Comparison of ENCODE assay signal across 1 cellular context in the genomic region with DNA sequence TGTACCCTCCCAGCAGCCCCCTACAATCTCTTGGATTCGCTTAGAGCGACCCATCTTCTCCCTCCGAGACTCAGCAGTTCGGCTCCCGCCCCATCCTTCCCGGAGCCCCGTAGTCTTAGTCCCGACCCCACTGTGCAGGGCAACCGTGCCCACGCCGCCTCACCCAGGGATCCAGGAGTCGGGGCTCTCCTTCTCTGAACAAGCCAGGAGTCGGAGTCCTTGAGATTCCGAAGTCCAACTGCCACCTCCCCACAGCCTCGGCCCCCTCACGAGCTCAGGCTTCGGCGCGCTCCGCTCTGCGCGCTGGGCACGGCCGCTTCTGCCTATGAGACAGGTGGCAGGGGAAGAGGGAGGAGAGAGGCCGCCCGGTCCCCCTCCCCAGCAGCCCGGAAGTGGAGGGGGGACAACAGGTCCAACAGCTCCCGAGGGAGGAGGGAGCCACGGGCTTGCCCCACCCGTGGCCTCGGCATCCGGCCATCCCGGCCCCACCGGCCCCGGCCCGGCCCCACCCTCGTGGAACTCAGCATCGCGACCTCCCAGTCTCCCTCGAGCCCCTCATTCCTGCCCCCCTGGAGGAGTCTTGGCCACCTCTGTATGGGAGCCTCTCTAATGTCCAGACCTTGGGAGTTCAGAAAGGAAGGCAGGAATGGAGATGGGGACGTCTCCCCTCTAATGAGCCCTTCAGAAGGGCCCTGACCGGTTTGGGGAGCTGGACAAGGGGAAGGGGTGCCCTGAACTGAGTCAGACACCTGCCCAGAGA.
TF ChIP-seq lines count a peak whose summit lies in the region.

A gene (minus strand): TSS at position 321 of the 760 bp plus-strand sequence. CDS start 628 bp downstream, outside the sequence.

TF ChIP-seq in HepG2, 621 proteins besides CTCF, POLR2A, EP300 and RAD21 (continued from another document and continues in another):
- TF ChIP-seq, protein P1, sequence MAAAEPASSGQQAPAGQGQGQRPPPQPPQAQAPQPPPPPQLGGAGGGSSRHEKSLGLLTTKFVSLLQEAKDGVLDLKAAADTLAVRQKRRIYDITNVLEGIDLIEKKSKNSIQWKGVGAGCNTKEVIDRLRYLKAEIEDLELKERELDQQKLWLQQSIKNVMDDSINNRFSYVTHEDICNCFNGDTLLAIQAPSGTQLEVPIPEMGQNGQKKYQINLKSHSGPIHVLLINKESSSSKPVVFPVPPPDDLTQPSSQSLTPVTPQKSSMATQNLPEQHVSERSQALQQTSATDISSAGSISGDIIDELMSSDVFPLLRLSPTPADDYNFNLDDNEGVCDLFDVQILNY (CRISPR knock-in tag; conservative IDR thresholded peaks at IDR 0.05) = no peak
- TF ChIP-seq, protein P2, sequence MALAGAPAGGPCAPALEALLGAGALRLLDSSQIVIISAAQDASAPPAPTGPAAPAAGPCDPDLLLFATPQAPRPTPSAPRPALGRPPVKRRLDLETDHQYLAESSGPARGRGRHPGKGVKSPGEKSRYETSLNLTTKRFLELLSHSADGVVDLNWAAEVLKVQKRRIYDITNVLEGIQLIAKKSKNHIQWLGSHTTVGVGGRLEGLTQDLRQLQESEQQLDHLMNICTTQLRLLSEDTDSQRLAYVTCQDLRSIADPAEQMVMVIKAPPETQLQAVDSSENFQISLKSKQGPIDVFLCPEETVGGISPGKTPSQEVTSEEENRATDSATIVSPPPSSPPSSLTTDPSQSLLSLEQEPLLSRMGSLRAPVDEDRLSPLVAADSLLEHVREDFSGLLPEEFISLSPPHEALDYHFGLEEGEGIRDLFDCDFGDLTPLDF (CRISPR knock-in tag; IDR thresholded peaks at IDR 0.05) = no peak
- no peak for TF ChIP-seq REL (CRISPR knock-in tag; conservative IDR thresholded peaks at IDR 0.05)
- TF ChIP-seq ZNF337 (CRISPR knock-in tag; IDR thresholded peaks at IDR 0.05; ENCODE audit: borderline replicate concordance, low read depth) = no peak
- no peak; the same call in 1 of the 2 replicates for TF ChIP-seq ARHGAP35 (CRISPR knock-in tag; IDR thresholded peaks at IDR 0.05; ENCODE audit: borderline replicate concordance)
- TF ChIP-seq, protein P3, sequence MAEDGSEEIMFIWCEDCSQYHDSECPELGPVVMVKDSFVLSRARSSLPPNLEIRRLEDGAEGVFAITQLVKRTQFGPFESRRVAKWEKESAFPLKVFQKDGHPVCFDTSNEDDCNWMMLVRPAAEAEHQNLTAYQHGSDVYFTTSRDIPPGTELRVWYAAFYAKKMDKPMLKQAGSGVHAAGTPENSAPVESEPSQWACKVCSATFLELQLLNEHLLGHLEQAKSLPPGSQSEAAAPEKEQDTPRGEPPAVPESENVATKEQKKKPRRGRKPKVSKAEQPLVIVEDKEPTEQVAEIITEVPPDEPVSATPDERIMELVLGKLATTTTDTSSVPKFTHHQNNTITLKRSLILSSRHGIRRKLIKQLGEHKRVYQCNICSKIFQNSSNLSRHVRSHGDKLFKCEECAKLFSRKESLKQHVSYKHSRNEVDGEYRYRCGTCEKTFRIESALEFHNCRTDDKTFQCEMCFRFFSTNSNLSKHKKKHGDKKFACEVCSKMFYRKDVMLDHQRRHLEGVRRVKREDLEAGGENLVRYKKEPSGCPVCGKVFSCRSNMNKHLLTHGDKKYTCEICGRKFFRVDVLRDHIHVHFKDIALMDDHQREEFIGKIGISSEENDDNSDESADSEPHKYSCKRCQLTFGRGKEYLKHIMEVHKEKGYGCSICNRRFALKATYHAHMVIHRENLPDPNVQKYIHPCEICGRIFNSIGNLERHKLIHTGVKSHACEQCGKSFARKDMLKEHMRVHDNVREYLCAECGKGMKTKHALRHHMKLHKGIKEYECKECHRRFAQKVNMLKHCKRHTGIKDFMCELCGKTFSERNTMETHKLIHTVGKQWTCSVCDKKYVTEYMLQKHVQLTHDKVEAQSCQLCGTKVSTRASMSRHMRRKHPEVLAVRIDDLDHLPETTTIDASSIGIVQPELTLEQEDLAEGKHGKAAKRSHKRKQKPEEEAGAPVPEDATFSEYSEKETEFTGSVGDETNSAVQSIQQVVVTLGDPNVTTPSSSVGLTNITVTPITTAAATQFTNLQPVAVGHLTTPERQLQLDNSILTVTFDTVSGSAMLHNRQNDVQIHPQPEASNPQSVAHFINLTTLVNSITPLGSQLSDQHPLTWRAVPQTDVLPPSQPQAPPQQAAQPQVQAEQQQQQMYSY (CRISPR knock-in tag; IDR thresholded peaks at IDR 0.05) = no peak
- TF ChIP-seq SMYD3 (CRISPR knock-in tag; IDR thresholded peaks at IDR 0.05) = no peak
- TF ChIP-seq, protein P4, sequence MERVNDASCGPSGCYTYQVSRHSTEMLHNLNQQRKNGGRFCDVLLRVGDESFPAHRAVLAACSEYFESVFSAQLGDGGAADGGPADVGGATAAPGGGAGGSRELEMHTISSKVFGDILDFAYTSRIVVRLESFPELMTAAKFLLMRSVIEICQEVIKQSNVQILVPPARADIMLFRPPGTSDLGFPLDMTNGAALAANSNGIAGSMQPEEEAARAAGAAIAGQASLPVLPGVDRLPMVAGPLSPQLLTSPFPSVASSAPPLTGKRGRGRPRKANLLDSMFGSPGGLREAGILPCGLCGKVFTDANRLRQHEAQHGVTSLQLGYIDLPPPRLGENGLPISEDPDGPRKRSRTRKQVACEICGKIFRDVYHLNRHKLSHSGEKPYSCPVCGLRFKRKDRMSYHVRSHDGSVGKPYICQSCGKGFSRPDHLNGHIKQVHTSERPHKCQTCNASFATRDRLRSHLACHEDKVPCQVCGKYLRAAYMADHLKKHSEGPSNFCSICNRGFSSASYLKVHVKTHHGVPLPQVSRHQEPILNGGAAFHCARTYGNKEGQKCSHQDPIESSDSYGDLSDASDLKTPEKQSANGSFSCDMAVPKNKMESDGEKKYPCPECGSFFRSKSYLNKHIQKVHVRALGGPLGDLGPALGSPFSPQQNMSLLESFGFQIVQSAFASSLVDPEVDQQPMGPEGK (CRISPR knock-in tag; IDR thresholded peaks at IDR 0.05) = peak; percentile 94; the same call in 1 of the 2 replicates
- no peak for TF ChIP-seq CC2D1A (CRISPR knock-in tag; IDR thresholded peaks at IDR 0.05)
- peak; percentile 70; the same call in 1 of the 2 replicates for TF ChIP-seq CHD4 (IDR thresholded peaks at IDR 0.05; ENCODE audit: borderline replicate concordance, low read length)
- TF ChIP-seq, protein P5, sequence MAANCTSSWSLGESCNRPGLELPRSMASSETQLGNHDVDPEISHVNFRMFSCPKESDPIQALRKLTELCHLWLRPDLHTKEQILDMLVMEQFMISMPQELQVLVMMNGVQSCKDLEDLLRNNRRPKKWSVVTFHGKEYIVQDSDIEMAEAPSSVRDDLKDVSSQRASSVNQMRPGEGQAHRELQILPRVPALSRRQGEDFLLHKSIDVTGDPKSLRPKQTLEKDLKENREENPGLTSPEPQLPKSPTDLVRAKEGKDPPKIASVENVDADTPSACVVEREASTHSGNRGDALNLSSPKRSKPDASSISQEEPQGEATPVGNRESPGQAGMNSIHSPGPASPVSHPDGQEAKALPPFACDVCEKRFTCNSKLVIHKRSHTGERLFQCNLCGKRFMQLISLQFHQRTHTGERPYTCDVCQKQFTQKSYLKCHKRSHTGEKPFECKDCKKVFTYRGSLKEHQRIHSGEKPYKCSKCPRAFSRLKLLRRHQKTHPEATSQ (CRISPR knock-in tag; IDR thresholded peaks at IDR 0.05; ENCODE audit: borderline replicate concordance) = no peak
- no peak for TF ChIP-seq KLF9 (CRISPR knock-in tag; IDR thresholded peaks at IDR 0.05; ENCODE audit: low read depth)
- TF ChIP-seq PLRG1 (conservative IDR thresholded peaks at IDR 0.05) = no peak
- TF ChIP-seq RFX5 (IDR thresholded peaks at IDR 0.05; ENCODE audit: low read depth, low read length) = no peak
- TF ChIP-seq, protein P6, sequence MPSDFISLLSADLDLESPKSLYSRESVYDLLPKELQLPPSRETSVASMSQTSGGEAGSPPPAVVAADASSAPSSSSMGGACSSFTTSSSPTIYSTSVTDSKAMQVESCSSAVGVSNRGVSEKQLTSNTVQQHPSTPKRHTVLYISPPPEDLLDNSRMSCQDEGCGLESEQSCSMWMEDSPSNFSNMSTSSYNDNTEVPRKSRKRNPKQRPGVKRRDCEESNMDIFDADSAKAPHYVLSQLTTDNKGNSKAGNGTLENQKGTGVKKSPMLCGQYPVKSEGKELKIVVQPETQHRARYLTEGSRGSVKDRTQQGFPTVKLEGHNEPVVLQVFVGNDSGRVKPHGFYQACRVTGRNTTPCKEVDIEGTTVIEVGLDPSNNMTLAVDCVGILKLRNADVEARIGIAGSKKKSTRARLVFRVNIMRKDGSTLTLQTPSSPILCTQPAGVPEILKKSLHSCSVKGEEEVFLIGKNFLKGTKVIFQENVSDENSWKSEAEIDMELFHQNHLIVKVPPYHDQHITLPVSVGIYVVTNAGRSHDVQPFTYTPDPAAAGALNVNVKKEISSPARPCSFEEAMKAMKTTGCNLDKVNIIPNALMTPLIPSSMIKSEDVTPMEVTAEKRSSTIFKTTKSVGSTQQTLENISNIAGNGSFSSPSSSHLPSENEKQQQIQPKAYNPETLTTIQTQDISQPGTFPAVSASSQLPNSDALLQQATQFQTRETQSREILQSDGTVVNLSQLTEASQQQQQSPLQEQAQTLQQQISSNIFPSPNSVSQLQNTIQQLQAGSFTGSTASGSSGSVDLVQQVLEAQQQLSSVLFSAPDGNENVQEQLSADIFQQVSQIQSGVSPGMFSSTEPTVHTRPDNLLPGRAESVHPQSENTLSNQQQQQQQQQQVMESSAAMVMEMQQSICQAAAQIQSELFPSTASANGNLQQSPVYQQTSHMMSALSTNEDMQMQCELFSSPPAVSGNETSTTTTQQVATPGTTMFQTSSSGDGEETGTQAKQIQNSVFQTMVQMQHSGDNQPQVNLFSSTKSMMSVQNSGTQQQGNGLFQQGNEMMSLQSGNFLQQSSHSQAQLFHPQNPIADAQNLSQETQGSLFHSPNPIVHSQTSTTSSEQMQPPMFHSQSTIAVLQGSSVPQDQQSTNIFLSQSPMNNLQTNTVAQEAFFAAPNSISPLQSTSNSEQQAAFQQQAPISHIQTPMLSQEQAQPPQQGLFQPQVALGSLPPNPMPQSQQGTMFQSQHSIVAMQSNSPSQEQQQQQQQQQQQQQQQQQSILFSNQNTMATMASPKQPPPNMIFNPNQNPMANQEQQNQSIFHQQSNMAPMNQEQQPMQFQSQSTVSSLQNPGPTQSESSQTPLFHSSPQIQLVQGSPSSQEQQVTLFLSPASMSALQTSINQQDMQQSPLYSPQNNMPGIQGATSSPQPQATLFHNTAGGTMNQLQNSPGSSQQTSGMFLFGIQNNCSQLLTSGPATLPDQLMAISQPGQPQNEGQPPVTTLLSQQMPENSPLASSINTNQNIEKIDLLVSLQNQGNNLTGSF (CRISPR knock-in tag; IDR thresholded peaks at IDR 0.05) = no peak
- peak; percentile 79 for TF ChIP-seq ELF1 (CRISPR knock-in tag; IDR thresholded peaks at IDR 0.05)
- TF ChIP-seq SMARCE1 (IDR thresholded peaks at IDR 0.05; ENCODE audit: borderline replicate concordance) = no peak
- TF ChIP-seq, protein P7, sequence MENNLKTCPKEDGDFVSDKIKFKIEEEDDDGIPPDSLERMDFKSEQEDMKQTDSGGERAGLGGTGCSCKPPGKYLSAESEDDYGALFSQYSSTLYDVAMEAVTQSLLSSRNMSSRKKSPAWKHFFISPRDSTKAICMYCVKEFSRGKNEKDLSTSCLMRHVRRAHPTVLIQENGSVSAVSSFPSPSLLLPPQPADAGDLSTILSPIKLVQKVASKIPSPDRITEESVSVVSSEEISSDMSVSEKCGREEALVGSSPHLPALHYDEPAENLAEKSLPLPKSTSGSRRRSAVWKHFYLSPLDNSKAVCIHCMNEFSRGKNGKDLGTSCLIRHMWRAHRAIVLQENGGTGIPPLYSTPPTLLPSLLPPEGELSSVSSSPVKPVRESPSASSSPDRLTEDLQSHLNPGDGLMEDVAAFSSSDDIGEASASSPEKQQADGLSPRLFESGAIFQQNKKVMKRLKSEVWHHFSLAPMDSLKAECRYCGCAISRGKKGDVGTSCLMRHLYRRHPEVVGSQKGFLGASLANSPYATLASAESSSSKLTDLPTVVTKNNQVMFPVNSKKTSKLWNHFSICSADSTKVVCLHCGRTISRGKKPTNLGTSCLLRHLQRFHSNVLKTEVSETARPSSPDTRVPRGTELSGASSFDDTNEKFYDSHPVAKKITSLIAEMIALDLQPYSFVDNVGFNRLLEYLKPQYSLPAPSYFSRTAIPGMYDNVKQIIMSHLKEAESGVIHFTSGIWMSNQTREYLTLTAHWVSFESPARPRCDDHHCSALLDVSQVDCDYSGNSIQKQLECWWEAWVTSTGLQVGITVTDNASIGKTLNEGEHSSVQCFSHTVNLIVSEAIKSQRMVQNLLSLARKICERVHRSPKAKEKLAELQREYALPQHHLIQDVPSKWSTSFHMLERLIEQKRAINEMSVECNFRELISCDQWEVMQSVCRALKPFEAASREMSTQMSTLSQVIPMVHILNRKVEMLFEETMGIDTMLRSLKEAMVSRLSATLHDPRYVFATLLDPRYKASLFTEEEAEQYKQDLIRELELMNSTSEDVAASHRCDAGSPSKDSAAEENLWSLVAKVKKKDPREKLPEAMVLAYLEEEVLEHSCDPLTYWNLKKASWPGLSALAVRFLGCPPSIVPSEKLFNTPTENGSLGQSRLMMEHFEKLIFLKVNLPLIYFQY (CRISPR knock-in tag; IDR thresholded peaks at IDR 0.05; ENCODE audit: borderline replicate concordance) = no peak
- TF ChIP-seq, protein P8, sequence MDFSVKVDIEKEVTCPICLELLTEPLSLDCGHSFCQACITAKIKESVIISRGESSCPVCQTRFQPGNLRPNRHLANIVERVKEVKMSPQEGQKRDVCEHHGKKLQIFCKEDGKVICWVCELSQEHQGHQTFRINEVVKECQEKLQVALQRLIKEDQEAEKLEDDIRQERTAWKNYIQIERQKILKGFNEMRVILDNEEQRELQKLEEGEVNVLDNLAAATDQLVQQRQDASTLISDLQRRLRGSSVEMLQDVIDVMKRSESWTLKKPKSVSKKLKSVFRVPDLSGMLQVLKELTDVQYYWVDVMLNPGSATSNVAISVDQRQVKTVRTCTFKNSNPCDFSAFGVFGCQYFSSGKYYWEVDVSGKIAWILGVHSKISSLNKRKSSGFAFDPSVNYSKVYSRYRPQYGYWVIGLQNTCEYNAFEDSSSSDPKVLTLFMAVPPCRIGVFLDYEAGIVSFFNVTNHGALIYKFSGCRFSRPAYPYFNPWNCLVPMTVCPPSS (IDR thresholded peaks at IDR 0.05) = no peak
- TF ChIP-seq, protein P9, sequence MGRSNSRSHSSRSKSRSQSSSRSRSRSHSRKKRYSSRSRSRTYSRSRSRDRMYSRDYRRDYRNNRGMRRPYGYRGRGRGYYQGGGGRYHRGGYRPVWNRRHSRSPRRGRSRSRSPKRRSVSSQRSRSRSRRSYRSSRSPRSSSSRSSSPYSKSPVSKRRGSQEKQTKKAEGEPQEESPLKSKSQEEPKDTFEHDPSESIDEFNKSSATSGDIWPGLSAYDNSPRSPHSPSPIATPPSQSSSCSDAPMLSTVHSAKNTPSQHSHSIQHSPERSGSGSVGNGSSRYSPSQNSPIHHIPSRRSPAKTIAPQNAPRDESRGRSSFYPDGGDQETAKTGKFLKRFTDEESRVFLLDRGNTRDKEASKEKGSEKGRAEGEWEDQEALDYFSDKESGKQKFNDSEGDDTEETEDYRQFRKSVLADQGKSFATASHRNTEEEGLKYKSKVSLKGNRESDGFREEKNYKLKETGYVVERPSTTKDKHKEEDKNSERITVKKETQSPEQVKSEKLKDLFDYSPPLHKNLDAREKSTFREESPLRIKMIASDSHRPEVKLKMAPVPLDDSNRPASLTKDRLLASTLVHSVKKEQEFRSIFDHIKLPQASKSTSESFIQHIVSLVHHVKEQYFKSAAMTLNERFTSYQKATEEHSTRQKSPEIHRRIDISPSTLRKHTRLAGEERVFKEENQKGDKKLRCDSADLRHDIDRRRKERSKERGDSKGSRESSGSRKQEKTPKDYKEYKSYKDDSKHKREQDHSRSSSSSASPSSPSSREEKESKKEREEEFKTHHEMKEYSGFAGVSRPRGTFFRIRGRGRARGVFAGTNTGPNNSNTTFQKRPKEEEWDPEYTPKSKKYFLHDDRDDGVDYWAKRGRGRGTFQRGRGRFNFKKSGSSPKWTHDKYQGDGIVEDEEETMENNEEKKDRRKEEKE (IDR thresholded peaks at IDR 0.05) = no peak
- TF ChIP-seq NFATC3 (CRISPR knock-in tag; IDR thresholded peaks at IDR 0.05) = no peak
- TF ChIP-seq RBFOX2 (IDR thresholded peaks at IDR 0.05; ENCODE audit: low read depth, low read length) = peak; percentile 72
- TF ChIP-seq ZNF720 (CRISPR knock-in tag; IDR thresholded peaks at IDR 0.05) = no peak
- no peak for TF ChIP-seq ONECUT2 (CRISPR knock-in tag; IDR thresholded peaks at IDR 0.05)
- no peak for TF ChIP-seq ZNF33A (CRISPR knock-in tag; IDR thresholded peaks at IDR 0.05; ENCODE audit: borderline replicate concordance)
- no peak for TF ChIP-seq ZNF7 (CRISPR knock-in tag; IDR thresholded peaks at IDR 0.05)
- TF ChIP-seq ZNF501 (CRISPR knock-in tag; IDR thresholded peaks at IDR 0.05) = no peak
